In genomic region chr3:31981206-31982181, GRCh38 we compare ENCODE assay signal across 8 cellular contexts. TPM values are rescaled to one million over a fixed set of nuclear protein-coding genes. Genes with fewer than 3 reads are reported as not detected.
DNase-seq lines count a peak whose midpoint lies in the region; ATAC-seq, FAIRE-seq and TF ChIP-seq lines count a peak whose summit lies in the region.

Gene OSBPL10 (minus strand): TSS chr3:31981262. CDS start chr3:31981179, 83 bp downstream.
Gene ZNF860 (plus strand): TSS chr3:31981750. CDS start chr3:31989080, 7,330 bp downstream.

- WGBS in body of pancreas, 2 donors, result 3 to 5% methylated on average over 40 to 65 of the region's 65 CpGs

- peak within 1 kb of the TSS; percentile 90 for H3K4me3 Mint-ChIP-seq in progenitor cell of endocrine pancreas (ENCODE audit: low read depth)

- TF ChIP-seq CTCF in RWPE2 (IDR thresholded peaks at IDR 0.05; ENCODE audit: poor library complexity, severe bottlenecking), result no peak
- TF ChIP-seq CTCF in body of pancreas (IDR thresholded peaks at IDR 0.05), result no peak
- TF ChIP-seq CTCF in progenitor cell of endocrine pancreas (IDR thresholded peaks at IDR 0.05; ENCODE audit: unreplicated experiment), result no peak

- no peaks in the 10 kb centered on the region for H3K9me3 ChIP-seq in RWPE2 (ENCODE audit: severe bottlenecking)
- H3K9me3 ChIP-seq in body of pancreas, result no peaks in the 10 kb centered on the region

- peaks cover 23% of the 10 kb centered on the region for H3K4me1 ChIP-seq in RWPE2 (ENCODE audit: insufficient read depth, poor library complexity, severe bottlenecking)
- peaks cover 15% of the 10 kb centered on the region for H3K4me1 ChIP-seq in body of pancreas

- H3K27ac Mint-ChIP-seq in progenitor cell of endocrine pancreas, result peak within 1 kb of the TSS; percentile 94

- no peaks in the 10 kb centered on the region for H3K27me3 ChIP-seq in RWPE2 (ENCODE audit: insufficient read depth, poor library complexity, severe bottlenecking)
- H3K27me3 ChIP-seq in body of pancreas, result no peaks in the 10 kb centered on the region

- peak; percentile 30 for ATAC-seq in HG03571 (IDR thresholded peaks at IDR 0.05; ENCODE audit: unreplicated experiment)
- ATAC-seq in RWPE2 (ENCODE audit: low read depth), result peak; percentile 69
- ATAC-seq in body of pancreas, result peak; percentile 83

- FAIRE-seq in GM19239 (lab: Jason Lieb, UNC), result no peak

- H3K36me3 Mint-ChIP-seq in progenitor cell of endocrine pancreas (ENCODE audit: insufficient read depth), result peaks cover 5% of the 10 kb centered on the region

- H3K9me3 Mint-ChIP-seq in progenitor cell of endocrine pancreas (ENCODE audit: low read depth), result no peaks in the 10 kb centered on the region

- H3K27ac ChIP-seq in RWPE2 (ENCODE audit: poor library complexity, severe bottlenecking) (peak within 1 kb of the TSS; percentile 93), body of pancreas (peak within 1 kb of the TSS; percentile 44 to 86 (median 71))

- DNase-seq in NCI-H2081 (lab: John Stamatoyannopoulos, UW) (peak; percentile 42 to 56), NCI-H2081 treated with DMSO at 0.1 percent for 48 hours (lab: John Stamatoyannopoulos, UW) (no peak), RWPE2 (ENCODE audit: low spot score) (peak; percentile 94), body of pancreas (peak; percentile 81 to 92 (median 88)), hippocampal formation (lab: John Stamatoyannopoulos, UW) (peak; percentile 43 to 54), progenitor cell of endocrine pancreas (ENCODE audit: low spot score, unreplicated experiment) (peak; percentile 46), GM19239 (ENCODE audit: insufficient read length, low spot score) (no peak)

- peaks cover 17% of the 10 kb centered on the region for H3K4me1 Mint-ChIP-seq in progenitor cell of endocrine pancreas (ENCODE audit: low read depth)

- H3K36me3 ChIP-seq in RWPE2 (ENCODE audit: low read depth) (peaks cover 37% of the 10 kb centered on the region), body of pancreas (replicated peaks in 1 of 2; ENCODE audit: insufficient read depth in 1 of 2, low read depth in 2 of 2) (no peaks in the 10 kb centered on the region)

- H3K4me3 ChIP-seq in RWPE2 (ENCODE audit: severe bottlenecking), result peak within 1 kb of the TSS; percentile 73
- peak within 1 kb of the TSS; percentile 27 to 49 for H3K4me3 ChIP-seq in body of pancreas

- peaks cover 36% of the 10 kb centered on the region for H3K27me3 Mint-ChIP-seq in progenitor cell of endocrine pancreas

- TF ChIP-seq POLR2A in body of pancreas (IDR thresholded peaks at IDR 0.05), result peak; percentile 38 to 70 (median 40)

- intact Hi-C loops in body of pancreas (cut with DNase I), result no loop called here

RNA-seq across cellular contexts. Expression of gene OSBPL10, which starts in this region (rescaled TPM):
- total RNA-seq in body of pancreas (10 to 100 TPM in 1 of 2 donors, 1 to 10 TPM in 1; 3.4 to 27.0 TPM), progenitor cell of endocrine pancreas (23.9 and 25.2 TPM in 2 replicates)

RNA-seq across cellular contexts. Expression of gene ZNF860, which starts in this region (rescaled TPM):
- total RNA-seq in body of pancreas, result 1 to 10 TPM; 1.0 to 2.6 TPM
- total RNA-seq in progenitor cell of endocrine pancreas, result 2.1 and 2.2 TPM in 2 replicates

Comparison
In these comparisons a context has a peak if more than half of its experiments do, and no peak if none do; other contexts are left out.
1. DNase-seq: peak in NCI-H2081 (2 of 2), RWPE2 (single experiment), body of pancreas (4 of 4), hippocampal formation (2 of 2) and progenitor cell of endocrine pancreas (single experiment); none in NCI-H2081 treated with DMSO at 0.1 percent for 48 hours (single experiment) and GM19239 (single experiment).
2. ATAC-seq: peak in every context shown above with its lines; median percentile 83 in body of pancreas; 69 in RWPE2; 30 in HG03571.